14 cellular contexts compared by ENCODE assay signal in the genomic region with DNA sequence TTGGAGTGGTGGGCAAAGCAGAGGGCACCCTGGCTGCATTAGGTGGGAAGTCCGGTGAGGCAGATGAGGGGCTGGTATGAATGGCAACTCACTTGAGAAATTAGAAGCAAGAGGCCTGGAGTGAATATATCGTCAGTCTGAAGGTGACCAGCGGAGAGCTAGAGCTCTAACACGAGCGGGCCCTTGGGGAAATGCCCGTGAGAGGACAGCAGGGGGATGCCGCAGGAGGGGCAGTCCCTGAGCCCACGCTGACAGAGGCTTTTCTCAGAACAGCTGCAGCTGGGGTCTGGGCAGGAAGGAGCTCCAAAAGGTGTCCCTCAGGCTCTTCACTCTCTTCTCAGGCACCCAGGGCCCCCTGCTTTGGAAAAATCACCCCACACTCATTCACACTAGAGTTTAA. TPM values are rescaled to one million over a fixed set of nuclear protein-coding genes. Genes with fewer than 3 reads are reported as not detected.
DNase-seq lines count a peak whose midpoint lies in the region; ATAC-seq and TF ChIP-seq lines count a peak whose summit lies in the region.
"Had no signal": no experiment of that assay in that cellular context is flagged by ENCODE, and none has a peak within 500 bp of the region (broad histone marks: within the 10 kb centered on the region; RNA-seq: fewer than 3 reads in every experiment).

No MANE protein-coding gene starts in this region.

- 93% methylated on average over 8 of the region's 8 CpGs for WGBS in mesenchymal stem cell

- H3K27ac ChIP-seq in mesenchymal stem cell (ENCODE audit: low read length, poor library complexity, severe bottlenecking), result no peak overlapping the region
- H3K27ac ChIP-seq: 22Rv1 had no signal

- H3K36me3 ChIP-seq in mesenchymal stem cell (ENCODE audit: control insufficient read depth in 1 of 2, insufficient read depth in 2 of 2, low read depth in 1 of 2, low read length in 2 of 2), result no peaks in the 10 kb centered on the region
- H3K36me3 ChIP-seq: HAP-1 had no signal

- H3K36me3 Mint-ChIP-seq in progenitor cell of endocrine pancreas (ENCODE audit: insufficient read depth), result no peaks in the 10 kb centered on the region

- no peak for TF ChIP-seq CTCF in progenitor cell of endocrine pancreas (IDR thresholded peaks at IDR 0.05; ENCODE audit: unreplicated experiment)

- no peak overlapping the region for H3K9ac ChIP-seq in mesenchymal stem cell (ENCODE audit: low read length)

- no peak overlapping the region for H2BK5ac ChIP-seq in mesenchymal stem cell (ENCODE audit: low read depth, low read length, poor library complexity, severe bottlenecking)

- H3K27me3 ChIP-seq in mesenchymal stem cell (ENCODE audit: control insufficient read depth in 1 of 2, insufficient read depth in 1 of 2, low read length in 2 of 2), result no peaks in the 10 kb centered on the region

- no peak overlapping the region for H2BK120ac ChIP-seq in mesenchymal stem cell (ENCODE audit: low read depth, low read length)

- peak overlapping the region in 1 of 2 experiments; percentile 32 for H3K4ac ChIP-seq in mesenchymal stem cell (ENCODE audit: low read depth in 1 of 2, low read length in 2 of 2)

- no peak overlapping the region for H2BK12ac ChIP-seq in mesenchymal stem cell (ENCODE audit: low read length in 2 of 2)

- no peak overlapping the region for H4K91ac ChIP-seq in mesenchymal stem cell (ENCODE audit: low read length)

- peaks cover 6% of the 10 kb centered on the region for H3K4me1 ChIP-seq in mesenchymal stem cell (ENCODE audit: control insufficient read depth, insufficient read depth, low read depth, low read length)
- H3K4me1 ChIP-seq: HAP-1 had no signal

- H3K27me3 Mint-ChIP-seq in progenitor cell of endocrine pancreas, result peaks cover 62% of the 10 kb centered on the region

- no peak overlapping the region for H2AK5ac ChIP-seq in mesenchymal stem cell (ENCODE audit: low read length, severe bottlenecking)

- H4K8ac ChIP-seq in mesenchymal stem cell (ENCODE audit: low read length), result no peak overlapping the region

- DNase-seq in cardiac septum (ENCODE audit: low spot score), result peak; percentile 49
- no peak for DNase-seq in left cardiac atrium
- no peak for DNase-seq in mesenchymal stem cell
- DNase-seq in HT-29 (ENCODE audit: low spot score), result no peak
- no peak for DNase-seq in progenitor cell of endocrine pancreas (ENCODE audit: low spot score, unreplicated experiment)
- DNase-seq in DMS153 treated with DMSO at 0.1 percent for 48 hours (lab: John Stamatoyannopoulos, UW; ENCODE audit: unreplicated experiment), result no peak
- DNase-seq: NCI-H146, NCI-H69, PC-3 had no signal

- no peak overlapping the region for H3K4me2 ChIP-seq in mesenchymal stem cell (ENCODE audit: low read length, poor library complexity, severe bottlenecking)

- no peak overlapping the region for H3K23ac ChIP-seq in mesenchymal stem cell (ENCODE audit: low read length in 2 of 2)

- ATAC-seq in left cardiac atrium (no peak), HG03066 (IDR thresholded peaks at IDR 0.05; ENCODE audit: low read depth, unreplicated experiment) (peak; percentile 49), GM21515 (IDR thresholded peaks at IDR 0.05; ENCODE audit: unreplicated experiment) (no peak)
- ATAC-seq: PC-3 had no signal

- no peaks in the 10 kb centered on the region for H3K9me3 ChIP-seq in mesenchymal stem cell (ENCODE audit: control insufficient read depth, low read length)
- H3K9me3 ChIP-seq: HAP-1 had no signal

- H3K18ac ChIP-seq in mesenchymal stem cell (ENCODE audit: low read depth in 1 of 2, low read length in 2 of 2), result peak overlapping the region in 1 of 2 experiments; percentile 80

- intact Hi-C loops in cardiac septum (cut with DNase I) (loop anchor here (5.0 kb wide), 1 partner anchor 44 kb away; no protein-coding TSS in a partner anchor), left cardiac atrium (cut with DNase I) (loop anchor here in 1 of 2 donors (5.0 kb wide), 1 partner anchor 51 kb away; no protein-coding TSS in a partner anchor)

- H3K4me1 Mint-ChIP-seq in progenitor cell of endocrine pancreas (ENCODE audit: low read depth), result no peaks in the 10 kb centered on the region

- no peaks in the 10 kb centered on the region for H3K9me3 Mint-ChIP-seq in progenitor cell of endocrine pancreas (ENCODE audit: low read depth)

- no peaks in the 10 kb centered on the region for H3K79me1 ChIP-seq in mesenchymal stem cell (replicated peaks; ENCODE audit: low read length, poor library complexity, severe bottlenecking)

- peak overlapping the region; percentile 30 for H2BK15ac ChIP-seq in mesenchymal stem cell (ENCODE audit: low read depth, poor library complexity, severe bottlenecking)

- H3K4me3 Mint-ChIP-seq in progenitor cell of endocrine pancreas (ENCODE audit: low read depth), result no peak overlapping the region

- H3K4me3 ChIP-seq in mesenchymal stem cell (ENCODE audit: insufficient read depth in 1 of 2, low read depth in 1 of 2, low read length in 2 of 2), result no peak overlapping the region
- H3K4me3 ChIP-seq: HAP-1 had no signal

- peak overlapping the region in 1 of 2 experiments; percentile 71 for H3K14ac ChIP-seq in mesenchymal stem cell (ENCODE audit: low read length in 2 of 2)

- H3K27ac Mint-ChIP-seq in progenitor cell of endocrine pancreas, result no peak overlapping the region

- no peak overlapping the region for H2AFZ ChIP-seq in mesenchymal stem cell (ENCODE audit: low read depth, low read length)

RNA-seq across cellular contexts. Expression of a gene that starts 32.0 kb away (rescaled TPM):
- total RNA-seq in cardiac septum (40.3 TPM), left cardiac atrium (100 to 1,000 TPM in 1 of 2 donors, 10 to 100 TPM in 1; 46.3 to 102 TPM), progenitor cell of endocrine pancreas (0.04 TPM in 1 of 2 replicates, not detected in the other)
- 0.01 TPM for polyA plus RNA-seq in mesenchymal stem cell (2013, experiment 1 of 2)
- 0.01 TPM for polyA plus RNA-seq in mesenchymal stem cell (2013, experiment 2 of 2)
- not detected in 2 replicates for total RNA-seq in HT-29 (2014; rRNA removed; shearing (Covaris generic))
- total RNA-seq: PC-3 had no signal
- polyA plus RNA-seq: BJ had no signal

Comparison
In these comparisons a context has a peak if more than half of its experiments do, and no peak if none do; other contexts are left out.
1. RNA of a gene that starts 32.0 kb away (total RNA-seq): 46.3 to 102 TPM in left cardiac atrium and 40.3 TPM in cardiac septum (single experiment); 0.04 TPM in progenitor cell of endocrine pancreas and not detected in HT-29; every median in the first group is over 10 times any median in the second.